1 cellular context compared by ENCODE assay signal in genomic region chr2:199382091-199382490, GRCh38.
TF ChIP-seq lines count a peak whose summit lies in the region.

No MANE protein-coding gene starts in this region.

TF ChIP-seq in IMR-90, 13 proteins besides CTCF, POLR2A, EP300 and RAD21:
- TF ChIP-seq USF2 (IDR thresholded peaks at IDR 0.05; ENCODE audit: low read depth, low read length) (no peak), ELK1 (IDR thresholded peaks at IDR 0.05; ENCODE audit: borderline replicate concordance, low read depth, low read length) (no peak), RCOR1 (IDR thresholded peaks at IDR 0.05; ENCODE audit: insufficient replicate concordance, low read length) (no peak), SMC3 (IDR thresholded peaks at IDR 0.05; ENCODE audit: low read depth, low read length) (no peak), MXI1 (IDR thresholded peaks at IDR 0.05; ENCODE audit: borderline replicate concordance, low read depth, low read length) (no peak), FOS (IDR thresholded peaks at IDR 0.05; ENCODE audit: low read depth, low read length) (no peak), CHD1 (IDR thresholded peaks at IDR 0.05; ENCODE audit: low read depth, low read length) (no peak), NFE2L2 (IDR thresholded peaks at IDR 0.05; ENCODE audit: low read depth, low read length) (no peak), MAFK (IDR thresholded peaks at IDR 0.05; ENCODE audit: low read depth, low read length) (no peak)
TF ChIP-seq in IMR-90: peak in this region for 0.
